Comparison of ENCODE assay signal across 8 cellular contexts in genomic region chr2:99180755-99181647, GRCh38. TPM values are rescaled to one million over a fixed set of nuclear protein-coding genes. Genes with fewer than 3 reads are reported as not detected.
DNase-seq lines count a peak whose midpoint lies in the region; ATAC-seq and TF ChIP-seq lines count a peak whose summit lies in the region.

MITD1 (minus strand) TSS chr2:99181058; CDS start chr2:99180981, 77 bp downstream.
MRPL30 (plus strand) TSS chr2:99181184; CDS start chr2:99186204, 5,020 bp downstream.

- peak within 1 kb of the TSS; percentile 92 for H3K27ac Mint-ChIP-seq in activated naive CD8-positive, alpha-beta T cell treated with anti-CD3 and anti-CD28 coated beads, Interleukin-2, amount 10 ng/mL, durations not matched to agents 7 days and 5 days
- peak within 1 kb of the TSS; percentile 96 for H3K27ac Mint-ChIP-seq in osteocyte (ENCODE audit: unreplicated experiment)

- peak within 1 kb of the TSS; percentile 98 for H3K4me2 ChIP-seq in SU-DHL-6 (ENCODE audit: low read depth, low read length, poor library complexity, severe bottlenecking)

- peak; percentile 83 for TF ChIP-seq POLR2A in GM10847 (IDR thresholded peaks at IDR 0.05; ENCODE audit: extremely low read depth, insufficient read length)

- no peaks in the 10 kb centered on the region for H3K9me3 Mint-ChIP-seq in activated naive CD8-positive, alpha-beta T cell treated with anti-CD3 and anti-CD28 coated beads, Interleukin-2, amount 10 ng/mL, durations not matched to agents 7 days and 5 days
- no peaks in the 10 kb centered on the region for H3K9me3 Mint-ChIP-seq in osteocyte (ENCODE audit: unreplicated experiment)

- TF ChIP-seq CTCF in SU-DHL-6 (IDR thresholded peaks at IDR 0.05; ENCODE audit: insufficient read depth, low read length, poor library complexity, severe bottlenecking) (no peak), osteocyte (IDR thresholded peaks at IDR 0.05) (no peak)

- H4K20me1 ChIP-seq in SU-DHL-6 (ENCODE audit: low read depth, low read length) = no peaks in the 10 kb centered on the region; the same call in 1 of the 2 replicates

- H3K27ac ChIP-seq in SU-DHL-6 (ENCODE audit: low read depth, low read length) (peak within 1 kb of the TSS; percentile 56; the same call in 1 of the 2 replicates), thymus (ENCODE audit: low read depth) (peak within 1 kb of the TSS; percentile 88)

- H3K4me1 ChIP-seq in thymus (ENCODE audit: control insufficient read depth, insufficient read depth, low read length) = peaks cover 8% of the 10 kb centered on the region

- WGBS in thymus = under 1% methylated on average over 39 of the region's 39 CpGs

- no peaks in the 10 kb centered on the region for H3K9me2 ChIP-seq in SU-DHL-6 (replicated peaks; ENCODE audit: insufficient read depth, low read length)

- peak; percentile 97 for DNase-seq in NCI-H128 (lab: John Stamatoyannopoulos, UW; ENCODE audit: unreplicated experiment)
- DNase-seq in activated naive CD8-positive, alpha-beta T cell treated with anti-CD3 and anti-CD28 coated beads, Interleukin-2, amount 10 ng/mL, durations not matched to agents 7 days and 5 days = peak; percentile 87
- DNase-seq in head of caudate nucleus = peak; percentile 87 to 98 (median 95)
- DNase-seq in osteocyte (ENCODE audit: extremely low spot score, unreplicated experiment) = peak; percentile 96

- peak within 1 kb of the TSS; percentile 95 for H3K4me3 Mint-ChIP-seq in activated naive CD8-positive, alpha-beta T cell treated with anti-CD3 and anti-CD28 coated beads, Interleukin-2, amount 10 ng/mL, durations not matched to agents 7 days and 5 days
- peak within 1 kb of the TSS; percentile 98 for H3K4me3 Mint-ChIP-seq in osteocyte (ENCODE audit: unreplicated experiment)

- H3K36me3 Mint-ChIP-seq in activated naive CD8-positive, alpha-beta T cell treated with anti-CD3 and anti-CD28 coated beads, Interleukin-2, amount 10 ng/mL, durations not matched to agents 7 days and 5 days = peaks cover 4% of the 10 kb centered on the region
- H3K36me3 Mint-ChIP-seq in osteocyte (ENCODE audit: unreplicated experiment) = peaks cover 5% of the 10 kb centered on the region

- ATAC-seq in HG02678 (IDR thresholded peaks at IDR 0.05; ENCODE audit: unreplicated experiment) = peak; percentile 93
- peak; percentile 95 for ATAC-seq in activated naive CD8-positive, alpha-beta T cell treated with anti-CD3 and anti-CD28 coated beads, Interleukin-2, amount 10 ng/mL, durations not matched to agents 7 days and 5 days (ENCODE audit: low read depth)

- POLR2A ChIA-PET in activated naive CD8-positive, alpha-beta T cell treated with anti-CD3 and anti-CD28 coated beads, Interleukin-2, amount 10 ng/mL, durations not matched to agents 7 days and 5 days (lab: Charles Lee) = interaction anchor here (0.7 to 2.3 kb wide), 5 partner anchors 23 to 156 kb away, joined by 3 to 15 read pairs (median 6); partner anchors contain the start of genes C2orf15, EIF5B and TXNDC9

- peaks cover 95% of the 10 kb centered on the region for H3K79me2 ChIP-seq in SU-DHL-6 (ENCODE audit: insufficient read depth, low read length)

- H3K9ac ChIP-seq in SU-DHL-6 (ENCODE audit: low read length) = peak within 1 kb of the TSS; percentile 93

- no peaks in the 10 kb centered on the region for H3K27me3 Mint-ChIP-seq in activated naive CD8-positive, alpha-beta T cell treated with anti-CD3 and anti-CD28 coated beads, Interleukin-2, amount 10 ng/mL, durations not matched to agents 7 days and 5 days
- no peaks in the 10 kb centered on the region for H3K27me3 Mint-ChIP-seq in osteocyte (ENCODE audit: unreplicated experiment)

- H3K4me1 Mint-ChIP-seq in activated naive CD8-positive, alpha-beta T cell treated with anti-CD3 and anti-CD28 coated beads, Interleukin-2, amount 10 ng/mL, durations not matched to agents 7 days and 5 days = peaks cover 37% of the 10 kb centered on the region
- H3K4me1 Mint-ChIP-seq in osteocyte (ENCODE audit: unreplicated experiment) = peaks cover 34% of the 10 kb centered on the region

- H2AFZ ChIP-seq in SU-DHL-6 (ENCODE audit: low read depth, low read length, severe bottlenecking) = peak within 1 kb of the TSS; percentile 85

- intact Hi-C loops in head of caudate nucleus (cut with DNase I) = loop anchor here (2.0 to 5.0 kb wide), 2 partner anchors 39 to 156 kb away; partner anchors contain the start of genes C2orf15, EIF5B and TXNDC9

- no peaks in the 10 kb centered on the region for H3K36me3 ChIP-seq in SU-DHL-6 (ENCODE audit: low read length)
- no peaks in the 10 kb centered on the region for H3K36me3 ChIP-seq in thymus (ENCODE audit: control insufficient read depth, insufficient read depth)

- no peaks in the 10 kb centered on the region for H3K27me3 ChIP-seq in SU-DHL-6 (ENCODE audit: low read length)
- no peaks in the 10 kb centered on the region for H3K27me3 ChIP-seq in thymus (ENCODE audit: control insufficient read depth, insufficient read depth)

- H3K9me3 ChIP-seq in SU-DHL-6 (ENCODE audit: insufficient read depth, low read length) = no peaks in the 10 kb centered on the region
- no peaks in the 10 kb centered on the region for H3K9me3 ChIP-seq in thymus (ENCODE audit: control insufficient read depth)

- H3F3A ChIP-seq in SU-DHL-6 (ENCODE audit: insufficient read depth) = no peaks in the 10 kb centered on the region

- H3K4me3 ChIP-seq in SU-DHL-6 (ENCODE audit: insufficient read depth, low read length, poor library complexity, severe bottlenecking) (peak within 1 kb of the TSS; percentile 100), thymus (ENCODE audit: low read length) (peak within 1 kb of the TSS; percentile 94)

RNA-seq across cellular contexts. Expression of gene MITD1, which starts in this region (rescaled TPM):
- total RNA-seq in activated naive CD8-positive, alpha-beta T cell treated with anti-CD3 and anti-CD28 coated beads, Interleukin-2, amount 10 ng/mL, durations not matched to agents 7 days and 5 days = 10 to 100 TPM; 68.8 to 69.4 TPM
- 22.6 and 23.2 TPM in 2 replicates for total RNA-seq in osteocyte
- 96.8 TPM for polyA plus RNA-seq in thymus

RNA-seq across cellular contexts. Expression of gene MRPL30, which starts in this region (rescaled TPM):
- 10 to 100 TPM; 22.2 to 26.5 TPM for total RNA-seq in activated naive CD8-positive, alpha-beta T cell treated with anti-CD3 and anti-CD28 coated beads, Interleukin-2, amount 10 ng/mL, durations not matched to agents 7 days and 5 days
- 23.1 and 25.5 TPM in 2 replicates for total RNA-seq in osteocyte
- 27.9 TPM for polyA plus RNA-seq in thymus

Comparison
In these comparisons a context has a peak if more than half of its experiments do, and no peak if none do; other contexts are left out.
1. Peak in every context shown above with its lines: DNase-seq, ATAC-seq, H3K4me3 ChIP-seq and H3K27ac ChIP-seq.